8 cellular contexts compared by ENCODE assay signal in genomic region chr16:52191533-52192134, GRCh38.
DNase-seq lines count a peak whose midpoint lies in the region; ATAC-seq and TF ChIP-seq lines count a peak whose summit lies in the region.

No MANE protein-coding gene starts in this region.

- H3K23ac ChIP-seq in neuronal stem cell (ENCODE audit: low read depth, low read length, poor library complexity) = no peak overlapping the region

- H3K9me3 ChIP-seq in neuronal stem cell (replicated peaks in 1 of 2; ENCODE audit: control insufficient read depth in 2 of 2, insufficient read depth in 1 of 2, low read depth in 1 of 2, low read length in 2 of 2) (no peaks in the 10 kb centered on the region), tibial nerve (no peaks in the 10 kb centered on the region)

- H3K4me3 ChIP-seq in GM12865 (ENCODE audit: low read depth, low read length) (no peak overlapping the region), fibroblast of mammary gland (ENCODE audit: control insufficient read depth, low read depth, low read length) (no peak overlapping the region), neuronal stem cell (ENCODE audit: low read length in 2 of 2) (no peak overlapping the region), tibial nerve (no peak overlapping the region)

- H3K36me3 ChIP-seq in neuronal stem cell (replicated peaks in 1 of 2; ENCODE audit: control insufficient read depth in 2 of 2, insufficient read depth in 2 of 2, low read length in 2 of 2) (no peaks in the 10 kb centered on the region), tibial nerve (no peaks in the 10 kb centered on the region)

- no CpG with 5 or more reads among the region's 7 CpGs for WGBS in neuronal stem cell (ENCODE audit: extremely low coverage in 2 of 2, insufficient read length in 2 of 2, insufficient replicate concordance in 1 of 2), 2 donors
- WGBS in tibial nerve, 2 donors = 54 to 59% methylated on average over 7 of the region's 7 CpGs

- H3K18ac ChIP-seq in neuronal stem cell (ENCODE audit: low read length) = no peak overlapping the region

- no peak overlapping the region for H2BK120ac ChIP-seq in neuronal stem cell (ENCODE audit: low read depth, low read length)

- no peak overlapping the region for H3K9ac ChIP-seq in neuronal stem cell (ENCODE audit: low read depth, low read length, poor library complexity)

- H3K79me1 ChIP-seq in neuronal stem cell (ENCODE audit: low read depth, low read length) = no peaks in the 10 kb centered on the region

- no peaks in the 10 kb centered on the region for H3K4me1 ChIP-seq in neuronal stem cell (ENCODE audit: control insufficient read depth in 2 of 2, insufficient read depth in 1 of 2, low read depth in 1 of 2, low read length in 2 of 2)
- H3K4me1 ChIP-seq in tibial nerve = no peaks in the 10 kb centered on the region

- H3K27ac ChIP-seq in neuronal stem cell (replicated peaks; ENCODE audit: low read length) (no peak overlapping the region), tibial nerve (no peak overlapping the region)

- no peak overlapping the region for H2BK5ac ChIP-seq in neuronal stem cell (ENCODE audit: low read length)

- H3K14ac ChIP-seq in neuronal stem cell (ENCODE audit: low read length) = no peak overlapping the region

- H4K8ac ChIP-seq in neuronal stem cell (ENCODE audit: low read depth, low read length) = no peak overlapping the region

- no peak overlapping the region for H2AK5ac ChIP-seq in neuronal stem cell (ENCODE audit: low read depth, low read length)

- H2AFZ ChIP-seq in neuronal stem cell (ENCODE audit: low read length) = peak overlapping the region; percentile 74

- H2BK15ac ChIP-seq in neuronal stem cell (ENCODE audit: low read length) = no peak overlapping the region

- no peak for ATAC-seq in GM19035 (IDR thresholded peaks at IDR 0.05; ENCODE audit: unreplicated experiment)

- H2BK12ac ChIP-seq in neuronal stem cell (ENCODE audit: low read length) = no peak overlapping the region

- DNase-seq in GM12865 (ENCODE audit: low read depth) (peak; percentile 72), HUDEP-2 (lab: John Stamatoyannopoulos, UW; ENCODE audit: unreplicated experiment in 76 of 76) (peak in 49 of 76 experiments; percentile 0 to 49 (median 16)), NOMO-1 treated with DMSO at 0.1 percent for 48 hours (lab: John Stamatoyannopoulos, UW; ENCODE audit: unreplicated experiment) (peak; percentile 16), activated T-cell treated with anti-CD3 and anti-CD28 coated beads for 24 hours (ENCODE audit: low read depth) (peak; percentile 30), fibroblast of mammary gland (ENCODE audit: low read depth) (peak; percentile 62), neuronal stem cell (ENCODE audit: low spot score) (peak; percentile 86), tibial nerve (ENCODE audit: low spot score in 2 of 2) (peak; percentile 35 to 62)

- H3K4me2 ChIP-seq in neuronal stem cell (ENCODE audit: insufficient read depth, low read length, poor library complexity, severe bottlenecking) = no peak overlapping the region

- H3K4ac ChIP-seq in neuronal stem cell (ENCODE audit: low read length) = no peak overlapping the region

- no peak for TF ChIP-seq EP300 in tibial nerve (IDR thresholded peaks at IDR 0.05)

- TF ChIP-seq CTCF in GM12865 (IDR thresholded peaks at IDR 0.05; ENCODE audit: insufficient read depth, low read depth, low read length, missing control alignments) (peak; percentile 90), fibroblast of mammary gland (conservative IDR thresholded peaks at IDR 0.05; ENCODE audit: control insufficient read depth, insufficient read depth, low read depth, low read length) (peak; percentile 94), tibial nerve (IDR thresholded peaks at IDR 0.05) (peak; percentile 71 to 90 (median 83))

- H4K91ac ChIP-seq in neuronal stem cell (ENCODE audit: low read depth, low read length, poor library complexity) = no peak overlapping the region

- H3K27me3 ChIP-seq in neuronal stem cell (ENCODE audit: control insufficient read depth in 3 of 3, insufficient read depth in 3 of 3, low read depth in 1 of 3, low read length in 3 of 3) (no peaks in the 10 kb centered on the region), tibial nerve (no peaks in the 10 kb centered on the region)

- no peak for TF ChIP-seq POLR2A in tibial nerve (IDR thresholded peaks at IDR 0.05)

Comparison
In these comparisons a context has a peak if more than half of its experiments do, and no peak if none do; other contexts are left out.
1. DNase-seq: peak in every context shown above with its lines; median percentile 86 in neuronal stem cell; 72 in GM12865; 62 in fibroblast of mammary gland; 48 in tibial nerve; 30 in activated T-cell treated with anti-CD3 and anti-CD28 coated beads for 24 hours; 16 in HUDEP-2; 16 in NOMO-1 treated with DMSO at 0.1 percent for 48 hours.